ENCODE assay signal across 1 cellular context in the genomic region with DNA sequence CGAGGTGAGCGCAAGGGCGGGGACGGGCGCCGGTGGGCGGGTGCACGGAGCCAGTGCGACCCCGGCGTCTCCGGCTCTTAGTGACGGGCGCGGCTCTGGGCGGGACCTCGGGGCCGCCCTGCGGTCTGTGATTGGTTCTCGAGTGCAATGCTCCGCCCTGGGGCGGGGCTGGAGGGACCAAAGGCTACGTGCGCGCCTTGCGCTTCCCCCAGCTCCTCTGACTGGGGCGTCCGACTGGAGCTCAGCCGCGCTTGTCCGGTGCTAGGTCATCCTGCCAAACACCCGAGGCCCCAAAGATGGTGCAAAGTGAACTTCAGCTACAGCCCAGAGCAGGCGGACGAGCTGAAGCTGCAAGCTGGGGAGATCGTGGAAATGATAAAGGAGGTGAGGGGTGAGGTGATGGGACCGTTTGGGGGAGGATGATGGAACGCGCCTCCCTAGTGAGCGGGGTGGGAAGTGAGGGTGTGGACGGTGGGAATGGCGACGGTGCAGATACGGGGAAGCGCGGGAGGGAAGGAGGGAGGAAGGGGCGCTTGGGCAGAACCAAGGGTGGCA.
TF ChIP-seq lines count a peak whose summit lies in the region.

No MANE protein-coding gene starts in this region.

TF ChIP-seq in HepG2, 621 proteins besides CTCF, POLR2A, EP300 and RAD21 (continued from another document and continues in another):
- TF ChIP-seq ZNF17 (CRISPR knock-in tag; IDR thresholded peaks at IDR 0.05) (0 out of 2 replicates have a peak, but pooled peaks have one; percentile 70), PLSCR1 (CRISPR knock-in tag; IDR thresholded peaks at IDR 0.05; ENCODE audit: borderline replicate concordance) (no peak), FIP1L1 (IDR thresholded peaks at IDR 0.05; ENCODE audit: borderline replicate concordance, insufficient read depth, low read depth, low read length) (no peak), GATAD2A (CRISPR knock-in tag; IDR thresholded peaks at IDR 0.05) (0 out of 2 replicates have a peak, but pooled peaks have one; percentile 13), MYPOP (CRISPR knock-in tag; IDR thresholded peaks at IDR 0.05) (no peak; the same call in 1 of the 2 replicates), ZNF619 (CRISPR knock-in tag; IDR thresholded peaks at IDR 0.05) (no peak), CBX2 (IDR thresholded peaks at IDR 0.05; ENCODE audit: low read depth, low read length) (no peak), CBX2 (CRISPR knock-in tag; IDR thresholded peaks at IDR 0.05; ENCODE audit: low read depth) (no peak), ETV5 (CRISPR knock-in tag; IDR thresholded peaks at IDR 0.05; ENCODE audit: borderline replicate concordance) (peak; percentile 18; the same call in 1 of the 2 replicates), ZNF101 (CRISPR knock-in tag; IDR thresholded peaks at IDR 0.05; ENCODE audit: borderline replicate concordance, low read depth) (no peak), ZNF350 (CRISPR knock-in tag; IDR thresholded peaks at IDR 0.05; ENCODE audit: borderline replicate concordance, low read depth) (0 out of 2 replicates have a peak, but pooled peaks have one; percentile 30), ZNF616 (CRISPR knock-in tag; IDR thresholded peaks at IDR 0.05; ENCODE audit: low read depth) (no peak), DR1 (CRISPR knock-in tag; IDR thresholded peaks at IDR 0.05) (peak; percentile 80; the same call in 1 of the 2 replicates), NR2C2 (CRISPR knock-in tag; IDR thresholded peaks at IDR 0.05; ENCODE audit: borderline replicate concordance) (peak; percentile 56; the same call in 1 of the 2 replicates), REPIN1 (CRISPR knock-in tag; IDR thresholded peaks at IDR 0.05; ENCODE audit: borderline replicate concordance, low read depth) (no peak; the same call in 1 of the 2 replicates), SP140L (CRISPR knock-in tag; IDR thresholded peaks at IDR 0.05; ENCODE audit: borderline replicate concordance) (no peak), TARDBP (CRISPR knock-in tag; IDR thresholded peaks at IDR 0.05) (no peak; the same call in 1 of the 2 replicates), U2AF2 (IDR thresholded peaks at IDR 0.05; ENCODE audit: low read depth, low read length) (no peak), ZNF18 (CRISPR knock-in tag; IDR thresholded peaks at IDR 0.05; ENCODE audit: insufficient replicate concordance) (peak; percentile 73), ZNF343 (CRISPR knock-in tag; IDR thresholded peaks at IDR 0.05) (peak; percentile 73; the same call in 1 of the 2 replicates), ETS1 (CRISPR knock-in tag; IDR thresholded peaks at IDR 0.05) (no peak), ZNF773 (CRISPR knock-in tag; IDR thresholded peaks at IDR 0.05; ENCODE audit: borderline replicate concordance) (no peak), ZNF777 (CRISPR knock-in tag; IDR thresholded peaks at IDR 0.05) (no peak; the same call in 1 of the 2 replicates), ZNF678 (CRISPR knock-in tag; IDR thresholded peaks at IDR 0.05) (no peak), DMAP1 (CRISPR knock-in tag; IDR thresholded peaks at IDR 0.05) (peak; percentile 67; the same call in 1 of the 2 replicates), ZNF44 (CRISPR knock-in tag; IDR thresholded peaks at IDR 0.05) (no peak; the same call in 1 of the 2 replicates), ISL2 (CRISPR knock-in tag; IDR thresholded peaks at IDR 0.05) (no peak), SOX13 (IDR thresholded peaks at IDR 0.05) (peak; percentile 51; the same call in 1 of the 2 replicates), SOX13 (CRISPR knock-in tag; conservative IDR thresholded peaks at IDR 0.05 in 1 of 2, IDR thresholded peaks at IDR 0.05 in 1 of 2) (no peak), PBX3 (CRISPR knock-in tag; IDR thresholded peaks at IDR 0.05; ENCODE audit: borderline replicate concordance) (no peak), FOSL2 (CRISPR knock-in tag; IDR thresholded peaks at IDR 0.05) (0 out of 2 replicates have a peak, but pooled peaks have one; percentile 7)
- TF ChIP-seq, protein P1, sequence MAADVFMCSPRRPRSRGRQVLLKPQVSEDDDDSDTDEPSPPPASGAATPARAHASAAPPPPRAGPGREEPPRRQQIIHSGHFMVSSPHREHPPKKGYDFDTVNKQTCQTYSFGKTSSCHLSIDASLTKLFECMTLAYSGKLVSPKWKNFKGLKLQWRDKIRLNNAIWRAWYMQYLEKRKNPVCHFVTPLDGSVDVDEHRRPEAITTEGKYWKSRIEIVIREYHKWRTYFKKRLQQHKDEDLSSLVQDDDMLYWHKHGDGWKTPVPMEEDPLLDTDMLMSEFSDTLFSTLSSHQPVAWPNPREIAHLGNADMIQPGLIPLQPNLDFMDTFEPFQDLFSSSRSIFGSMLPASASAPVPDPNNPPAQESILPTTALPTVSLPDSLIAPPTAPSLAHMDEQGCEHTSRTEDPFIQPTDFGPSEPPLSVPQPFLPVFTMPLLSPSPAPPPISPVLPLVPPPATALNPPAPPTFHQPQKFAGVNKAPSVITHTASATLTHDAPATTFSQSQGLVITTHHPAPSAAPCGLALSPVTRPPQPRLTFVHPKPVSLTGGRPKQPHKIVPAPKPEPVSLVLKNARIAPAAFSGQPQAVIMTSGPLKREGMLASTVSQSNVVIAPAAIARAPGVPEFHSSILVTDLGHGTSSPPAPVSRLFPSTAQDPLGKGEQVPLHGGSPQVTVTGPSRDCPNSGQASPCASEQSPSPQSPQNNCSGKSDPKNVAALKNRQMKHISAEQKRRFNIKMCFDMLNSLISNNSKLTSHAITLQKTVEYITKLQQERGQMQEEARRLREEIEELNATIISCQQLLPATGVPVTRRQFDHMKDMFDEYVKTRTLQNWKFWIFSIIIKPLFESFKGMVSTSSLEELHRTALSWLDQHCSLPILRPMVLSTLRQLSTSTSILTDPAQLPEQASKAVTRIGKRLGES (CRISPR knock-in tag; IDR thresholded peaks at IDR 0.05; ENCODE audit: borderline replicate concordance) = no peak
- TF ChIP-seq, protein P2, sequence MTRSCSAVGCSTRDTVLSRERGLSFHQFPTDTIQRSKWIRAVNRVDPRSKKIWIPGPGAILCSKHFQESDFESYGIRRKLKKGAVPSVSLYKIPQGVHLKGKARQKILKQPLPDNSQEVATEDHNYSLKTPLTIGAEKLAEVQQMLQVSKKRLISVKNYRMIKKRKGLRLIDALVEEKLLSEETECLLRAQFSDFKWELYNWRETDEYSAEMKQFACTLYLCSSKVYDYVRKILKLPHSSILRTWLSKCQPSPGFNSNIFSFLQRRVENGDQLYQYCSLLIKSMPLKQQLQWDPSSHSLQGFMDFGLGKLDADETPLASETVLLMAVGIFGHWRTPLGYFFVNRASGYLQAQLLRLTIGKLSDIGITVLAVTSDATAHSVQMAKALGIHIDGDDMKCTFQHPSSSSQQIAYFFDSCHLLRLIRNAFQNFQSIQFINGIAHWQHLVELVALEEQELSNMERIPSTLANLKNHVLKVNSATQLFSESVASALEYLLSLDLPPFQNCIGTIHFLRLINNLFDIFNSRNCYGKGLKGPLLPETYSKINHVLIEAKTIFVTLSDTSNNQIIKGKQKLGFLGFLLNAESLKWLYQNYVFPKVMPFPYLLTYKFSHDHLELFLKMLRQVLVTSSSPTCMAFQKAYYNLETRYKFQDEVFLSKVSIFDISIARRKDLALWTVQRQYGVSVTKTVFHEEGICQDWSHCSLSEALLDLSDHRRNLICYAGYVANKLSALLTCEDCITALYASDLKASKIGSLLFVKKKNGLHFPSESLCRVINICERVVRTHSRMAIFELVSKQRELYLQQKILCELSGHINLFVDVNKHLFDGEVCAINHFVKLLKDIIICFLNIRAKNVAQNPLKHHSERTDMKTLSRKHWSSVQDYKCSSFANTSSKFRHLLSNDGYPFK (CRISPR knock-in tag; IDR thresholded peaks at IDR 0.05; ENCODE audit: borderline replicate concordance) = no peak
- TF ChIP-seq, protein P3, sequence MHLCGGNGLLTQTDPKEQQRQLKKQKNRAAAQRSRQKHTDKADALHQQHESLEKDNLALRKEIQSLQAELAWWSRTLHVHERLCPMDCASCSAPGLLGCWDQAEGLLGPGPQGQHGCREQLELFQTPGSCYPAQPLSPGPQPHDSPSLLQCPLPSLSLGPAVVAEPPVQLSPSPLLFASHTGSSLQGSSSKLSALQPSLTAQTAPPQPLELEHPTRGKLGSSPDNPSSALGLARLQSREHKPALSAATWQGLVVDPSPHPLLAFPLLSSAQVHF (CRISPR knock-in tag; IDR thresholded peaks at IDR 0.05) = no peak; the same call in 1 of the 2 replicates
- TF ChIP-seq, protein P4, sequence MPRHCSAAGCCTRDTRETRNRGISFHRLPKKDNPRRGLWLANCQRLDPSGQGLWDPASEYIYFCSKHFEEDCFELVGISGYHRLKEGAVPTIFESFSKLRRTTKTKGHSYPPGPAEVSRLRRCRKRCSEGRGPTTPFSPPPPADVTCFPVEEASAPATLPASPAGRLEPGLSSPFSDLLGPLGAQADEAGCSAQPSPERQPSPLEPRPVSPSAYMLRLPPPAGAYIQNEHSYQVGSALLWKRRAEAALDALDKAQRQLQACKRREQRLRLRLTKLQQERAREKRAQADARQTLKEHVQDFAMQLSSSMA (CRISPR knock-in tag; IDR thresholded peaks at IDR 0.05) = no peak
- TF ChIP-seq, protein P5, sequence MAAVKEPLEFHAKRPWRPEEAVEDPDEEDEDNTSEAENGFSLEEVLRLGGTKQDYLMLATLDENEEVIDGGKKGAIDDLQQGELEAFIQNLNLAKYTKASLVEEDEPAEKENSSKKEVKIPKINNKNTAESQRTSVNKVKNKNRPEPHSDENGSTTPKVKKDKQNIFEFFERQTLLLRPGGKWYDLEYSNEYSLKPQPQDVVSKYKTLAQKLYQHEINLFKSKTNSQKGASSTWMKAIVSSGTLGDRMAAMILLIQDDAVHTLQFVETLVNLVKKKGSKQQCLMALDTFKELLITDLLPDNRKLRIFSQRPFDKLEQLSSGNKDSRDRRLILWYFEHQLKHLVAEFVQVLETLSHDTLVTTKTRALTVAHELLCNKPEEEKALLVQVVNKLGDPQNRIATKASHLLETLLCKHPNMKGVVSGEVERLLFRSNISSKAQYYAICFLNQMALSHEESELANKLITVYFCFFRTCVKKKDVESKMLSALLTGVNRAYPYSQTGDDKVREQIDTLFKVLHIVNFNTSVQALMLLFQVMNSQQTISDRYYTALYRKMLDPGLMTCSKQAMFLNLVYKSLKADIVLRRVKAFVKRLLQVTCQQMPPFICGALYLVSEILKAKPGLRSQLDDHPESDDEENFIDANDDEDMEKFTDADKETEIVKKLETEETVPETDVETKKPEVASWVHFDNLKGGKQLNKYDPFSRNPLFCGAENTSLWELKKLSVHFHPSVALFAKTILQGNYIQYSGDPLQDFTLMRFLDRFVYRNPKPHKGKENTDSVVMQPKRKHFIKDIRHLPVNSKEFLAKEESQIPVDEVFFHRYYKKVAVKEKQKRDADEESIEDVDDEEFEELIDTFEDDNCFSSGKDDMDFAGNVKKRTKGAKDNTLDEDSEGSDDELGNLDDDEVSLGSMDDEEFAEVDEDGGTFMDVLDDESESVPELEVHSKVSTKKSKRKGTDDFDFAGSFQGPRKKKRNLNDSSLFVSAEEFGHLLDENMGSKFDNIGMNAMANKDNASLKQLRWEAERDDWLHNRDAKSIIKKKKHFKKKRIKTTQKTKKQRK (IDR thresholded peaks at IDR 0.05; ENCODE audit: low read length) = no peak
- TF ChIP-seq, protein P6, sequence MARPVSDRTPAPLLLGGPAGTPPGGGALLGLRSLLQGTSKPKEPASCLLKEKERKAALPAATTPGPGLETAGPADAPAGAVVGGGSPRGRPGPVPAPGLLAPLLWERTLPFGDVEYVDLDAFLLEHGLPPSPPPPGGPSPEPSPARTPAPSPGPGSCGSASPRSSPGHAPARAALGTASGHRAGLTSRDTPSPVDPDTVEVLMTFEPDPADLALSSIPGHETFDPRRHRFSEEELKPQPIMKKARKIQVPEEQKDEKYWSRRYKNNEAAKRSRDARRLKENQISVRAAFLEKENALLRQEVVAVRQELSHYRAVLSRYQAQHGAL (CRISPR knock-in tag; IDR thresholded peaks at IDR 0.05; ENCODE audit: not compliant biosample characterization) = no peak
